1 cellular context compared by ENCODE assay signal in the genomic region with DNA sequence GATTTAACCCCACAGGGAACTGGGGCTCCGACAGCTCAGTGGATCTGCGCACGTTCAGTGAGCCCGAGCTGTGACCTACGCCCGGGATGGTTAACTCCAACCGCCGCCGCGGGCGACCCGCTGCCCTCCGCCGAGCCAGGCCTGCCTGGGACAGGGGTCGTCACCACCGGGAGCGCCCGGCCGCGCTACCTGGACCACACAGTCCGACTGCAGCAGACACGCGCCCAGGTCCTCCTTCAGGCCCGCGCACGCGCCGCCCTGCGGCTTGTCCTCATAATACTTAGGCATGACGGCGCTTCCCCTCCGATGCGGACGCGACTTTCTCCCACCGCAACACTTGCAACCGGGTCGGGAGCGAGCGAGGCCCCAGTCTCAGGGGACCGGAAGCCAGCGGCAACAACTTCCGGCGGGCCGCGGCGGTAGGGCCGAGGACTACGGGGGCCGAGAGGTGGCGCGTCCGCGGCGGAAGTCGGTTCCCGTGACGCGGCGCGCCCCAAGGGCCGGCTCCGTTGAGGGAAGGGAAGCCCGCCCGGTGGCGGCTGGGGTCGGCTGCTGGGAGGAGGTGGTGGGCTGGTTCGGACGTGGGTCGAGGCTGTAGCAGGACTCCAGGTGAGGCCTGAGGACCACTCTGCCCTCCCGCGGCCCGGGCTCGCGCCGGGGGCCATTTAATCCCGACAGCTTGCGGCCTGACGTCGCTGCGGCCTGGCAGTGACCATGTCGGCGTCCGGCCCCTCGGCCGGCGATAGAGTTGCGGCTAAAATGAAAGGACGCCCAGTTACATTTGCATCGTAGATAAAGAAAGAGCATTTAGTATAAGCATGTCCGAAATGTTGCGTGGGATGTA.
TF ChIP-seq lines count a peak whose summit lies in the region.

Gene COA5 (minus strand): TSS at position 395 of the 844 bp plus-strand sequence. CDS start 107 bp downstream, at position 288.
Gene UNC50 (plus strand): TSS at position 472 of the 844 bp plus-strand sequence. CDS start 1,171 bp downstream, outside the sequence.

TF ChIP-seq in K562, 482 proteins besides CTCF, POLR2A, EP300 and RAD21 (continued from another document and continues in another):
- TF ChIP-seq EHMT2 (IDR thresholded peaks at IDR 0.05) (no peak), HNRNPUL1 (IDR thresholded peaks at IDR 0.05; ENCODE audit: low read length) (no peak), PRMT5 (CRISPR knock-in tag; IDR thresholded peaks at IDR 0.05) (no peak), POLR2AphosphoS5 (IDR thresholded peaks at IDR 0.05; ENCODE audit: control insufficient read depth, insufficient read depth, low read depth, low read length) (peak; percentile 94), PML (IDR thresholded peaks at IDR 0.05; ENCODE audit: low read length) (peak; percentile 83), DPF2 (IDR thresholded peaks at IDR 0.05) (0 out of 2 replicates have a peak, but pooled peaks have one; percentile 4), SMARCA4 (IDR thresholded peaks at IDR 0.05) (no peak), KLF6 (CRISPR knock-in tag; IDR thresholded peaks at IDR 0.05; ENCODE audit: borderline replicate concordance) (0 out of 2 replicates have a peak, but pooled peaks have one; percentile 61), CXXC5 (CRISPR knock-in tag; IDR thresholded peaks at IDR 0.05) (peak; percentile 88), CBX1 (IDR thresholded peaks at IDR 0.05; ENCODE audit: low read depth) (peak; percentile 89; the same call in 1 of the 2 replicates), SREBF1 (IDR thresholded peaks at IDR 0.05; ENCODE audit: borderline replicate concordance, low read depth, low read length) (no peak), NFIC (IDR thresholded peaks at IDR 0.05) (peak; percentile 45; the same call in 1 of the 2 replicates), BDP1 (IDR thresholded peaks at IDR 0.05; ENCODE audit: insufficient read depth, insufficient read length) (no peak), RERE (CRISPR knock-in tag; IDR thresholded peaks at IDR 0.05; ENCODE audit: borderline replicate concordance) (no peak), BRCA1 (IDR thresholded peaks at IDR 0.05) (no peak), BRCA1 (CRISPR knock-in tag; IDR thresholded peaks at IDR 0.05) (no peak), ZNF644 (tag; IDR thresholded peaks at IDR 0.05; ENCODE audit: low read depth) (no peak; the same call in 1 of the 2 replicates), PHTF2 (CRISPR knock-in tag; IDR thresholded peaks at IDR 0.05) (no peak), E2F1 (CRISPR knock-in tag; IDR thresholded peaks at IDR 0.05) (peak; percentile 36; the same call in 1 of the 2 replicates), MNT (conservative IDR thresholded peaks at IDR 0.05) (peak; percentile 66 to 87), ASH1L (IDR thresholded peaks at IDR 0.05; ENCODE audit: borderline replicate concordance, low read depth, partially characterized antibody) (no peak), ATF1 (CRISPR knock-in tag; IDR thresholded peaks at IDR 0.05) (peak; percentile 44), ATF1 (tag; IDR thresholded peaks at IDR 0.05) (peak; percentile 96), ZC3H4 (CRISPR knock-in tag; IDR thresholded peaks at IDR 0.05; ENCODE audit: borderline replicate concordance) (no peak), TAF1 (IDR thresholded peaks at IDR 0.05; ENCODE audit: control insufficient read depth, extremely low read depth, insufficient read depth, low read length, severe bottlenecking) (peak; percentile 95)
- TF ChIP-seq, protein P1, sequence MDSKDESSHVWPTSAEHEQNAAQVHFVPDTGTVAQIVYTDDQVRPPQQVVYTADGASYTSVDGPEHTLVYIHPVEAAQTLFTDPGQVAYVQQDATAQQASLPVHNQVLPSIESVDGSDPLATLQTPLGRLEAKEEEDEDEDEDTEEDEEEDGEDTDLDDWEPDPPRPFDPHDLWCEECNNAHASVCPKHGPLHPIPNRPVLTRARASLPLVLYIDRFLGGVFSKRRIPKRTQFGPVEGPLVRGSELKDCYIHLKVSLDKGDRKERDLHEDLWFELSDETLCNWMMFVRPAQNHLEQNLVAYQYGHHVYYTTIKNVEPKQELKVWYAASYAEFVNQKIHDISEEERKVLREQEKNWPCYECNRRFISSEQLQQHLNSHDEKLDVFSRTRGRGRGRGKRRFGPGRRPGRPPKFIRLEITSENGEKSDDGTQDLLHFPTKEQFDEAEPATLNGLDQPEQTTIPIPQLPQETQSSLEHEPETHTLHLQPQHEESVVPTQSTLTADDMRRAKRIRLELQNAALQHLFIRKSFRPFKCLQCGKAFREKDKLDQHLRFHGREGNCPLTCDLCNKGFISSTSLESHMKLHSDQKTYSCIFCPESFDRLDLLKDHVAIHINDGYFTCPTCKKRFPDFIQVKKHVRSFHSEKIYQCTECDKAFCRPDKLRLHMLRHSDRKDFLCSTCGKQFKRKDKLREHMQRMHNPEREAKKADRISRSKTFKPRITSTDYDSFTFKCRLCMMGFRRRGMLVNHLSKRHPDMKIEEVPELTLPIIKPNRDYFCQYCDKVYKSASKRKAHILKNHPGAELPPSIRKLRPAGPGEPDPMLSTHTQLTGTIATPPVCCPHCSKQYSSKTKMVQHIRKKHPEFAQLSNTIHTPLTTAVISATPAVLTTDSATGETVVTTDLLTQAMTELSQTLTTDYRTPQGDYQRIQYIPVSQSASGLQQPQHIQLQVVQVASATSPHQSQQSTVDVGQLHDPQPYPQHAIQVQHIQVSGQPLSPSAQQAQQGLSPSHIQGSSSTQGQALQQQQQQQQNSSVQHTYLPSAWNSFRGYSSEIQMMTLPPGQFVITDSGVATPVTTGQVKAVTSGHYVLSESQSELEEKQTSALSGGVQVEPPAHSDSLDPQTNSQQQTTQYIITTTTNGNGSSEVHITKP (IDR thresholded peaks at IDR 0.05; ENCODE audit: partially characterized antibody): peak; percentile 24
- TF ChIP-seq, protein P2, sequence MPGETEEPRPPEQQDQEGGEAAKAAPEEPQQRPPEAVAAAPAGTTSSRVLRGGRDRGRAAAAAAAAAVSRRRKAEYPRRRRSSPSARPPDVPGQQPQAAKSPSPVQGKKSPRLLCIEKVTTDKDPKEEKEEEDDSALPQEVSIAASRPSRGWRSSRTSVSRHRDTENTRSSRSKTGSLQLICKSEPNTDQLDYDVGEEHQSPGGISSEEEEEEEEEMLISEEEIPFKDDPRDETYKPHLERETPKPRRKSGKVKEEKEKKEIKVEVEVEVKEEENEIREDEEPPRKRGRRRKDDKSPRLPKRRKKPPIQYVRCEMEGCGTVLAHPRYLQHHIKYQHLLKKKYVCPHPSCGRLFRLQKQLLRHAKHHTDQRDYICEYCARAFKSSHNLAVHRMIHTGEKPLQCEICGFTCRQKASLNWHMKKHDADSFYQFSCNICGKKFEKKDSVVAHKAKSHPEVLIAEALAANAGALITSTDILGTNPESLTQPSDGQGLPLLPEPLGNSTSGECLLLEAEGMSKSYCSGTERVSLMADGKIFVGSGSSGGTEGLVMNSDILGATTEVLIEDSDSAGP (CRISPR knock-in tag; IDR thresholded peaks at IDR 0.05): no peak
- TF ChIP-seq, protein P3, sequence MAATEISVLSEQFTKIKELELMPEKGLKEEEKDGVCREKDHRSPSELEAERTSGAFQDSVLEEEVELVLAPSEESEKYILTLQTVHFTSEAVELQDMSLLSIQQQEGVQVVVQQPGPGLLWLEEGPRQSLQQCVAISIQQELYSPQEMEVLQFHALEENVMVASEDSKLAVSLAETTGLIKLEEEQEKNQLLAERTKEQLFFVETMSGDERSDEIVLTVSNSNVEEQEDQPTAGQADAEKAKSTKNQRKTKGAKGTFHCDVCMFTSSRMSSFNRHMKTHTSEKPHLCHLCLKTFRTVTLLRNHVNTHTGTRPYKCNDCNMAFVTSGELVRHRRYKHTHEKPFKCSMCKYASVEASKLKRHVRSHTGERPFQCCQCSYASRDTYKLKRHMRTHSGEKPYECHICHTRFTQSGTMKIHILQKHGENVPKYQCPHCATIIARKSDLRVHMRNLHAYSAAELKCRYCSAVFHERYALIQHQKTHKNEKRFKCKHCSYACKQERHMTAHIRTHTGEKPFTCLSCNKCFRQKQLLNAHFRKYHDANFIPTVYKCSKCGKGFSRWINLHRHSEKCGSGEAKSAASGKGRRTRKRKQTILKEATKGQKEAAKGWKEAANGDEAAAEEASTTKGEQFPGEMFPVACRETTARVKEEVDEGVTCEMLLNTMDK (IDR thresholded peaks at IDR 0.05; ENCODE audit: borderline replicate concordance, insufficient read depth, low read depth, low read length, poor library complexity, severe bottlenecking): peak; percentile 39
- TF ChIP-seq, protein P4, sequence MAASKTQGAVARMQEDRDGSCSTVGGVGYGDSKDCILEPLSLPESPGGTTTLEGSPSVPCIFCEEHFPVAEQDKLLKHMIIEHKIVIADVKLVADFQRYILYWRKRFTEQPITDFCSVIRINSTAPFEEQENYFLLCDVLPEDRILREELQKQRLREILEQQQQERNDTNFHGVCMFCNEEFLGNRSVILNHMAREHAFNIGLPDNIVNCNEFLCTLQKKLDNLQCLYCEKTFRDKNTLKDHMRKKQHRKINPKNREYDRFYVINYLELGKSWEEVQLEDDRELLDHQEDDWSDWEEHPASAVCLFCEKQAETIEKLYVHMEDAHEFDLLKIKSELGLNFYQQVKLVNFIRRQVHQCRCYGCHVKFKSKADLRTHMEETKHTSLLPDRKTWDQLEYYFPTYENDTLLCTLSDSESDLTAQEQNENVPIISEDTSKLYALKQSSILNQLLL (CRISPR knock-in tag; IDR thresholded peaks at IDR 0.05; ENCODE audit: borderline replicate concordance): no peak
- TF ChIP-seq, protein P5, sequence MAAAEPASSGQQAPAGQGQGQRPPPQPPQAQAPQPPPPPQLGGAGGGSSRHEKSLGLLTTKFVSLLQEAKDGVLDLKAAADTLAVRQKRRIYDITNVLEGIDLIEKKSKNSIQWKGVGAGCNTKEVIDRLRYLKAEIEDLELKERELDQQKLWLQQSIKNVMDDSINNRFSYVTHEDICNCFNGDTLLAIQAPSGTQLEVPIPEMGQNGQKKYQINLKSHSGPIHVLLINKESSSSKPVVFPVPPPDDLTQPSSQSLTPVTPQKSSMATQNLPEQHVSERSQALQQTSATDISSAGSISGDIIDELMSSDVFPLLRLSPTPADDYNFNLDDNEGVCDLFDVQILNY (CRISPR knock-in tag; IDR thresholded peaks at IDR 0.05): 0 out of 2 replicates have a peak, but pooled peaks have one; percentile 36
